ENCODE assay signal across 19 cellular contexts in the genomic region with DNA sequence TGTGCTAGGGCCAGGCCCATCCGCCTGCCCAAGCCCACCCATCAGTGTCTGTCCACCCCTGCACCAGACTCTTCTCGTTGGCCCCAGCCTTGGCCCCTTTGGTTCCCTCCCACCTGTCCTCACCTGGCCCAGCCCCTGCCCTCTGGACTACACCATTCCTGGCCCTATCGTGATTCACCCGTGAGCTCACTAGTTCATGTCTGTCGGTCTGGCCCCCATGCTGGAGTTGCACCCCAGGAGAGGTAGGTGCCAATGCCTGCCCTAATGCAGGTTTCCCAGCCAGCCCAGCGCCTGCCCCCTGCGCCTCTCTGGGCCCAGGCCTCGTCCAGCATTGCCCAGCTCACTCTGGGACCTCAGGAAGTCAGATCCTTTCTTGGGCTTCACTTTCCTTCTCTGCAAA.
"Had no signal": no experiment of that assay in that cellular context is flagged by ENCODE, and none has a peak within 500 bp of the region (broad histone marks: within the 10 kb centered on the region; RNA-seq: fewer than 3 reads in every experiment).

No MANE protein-coding gene starts in this region.

- H3K27ac ChIP-seq: parathyroid adenoma, right lobe of liver, thoracic aorta had no signal

- H3K79me2 ChIP-seq: parathyroid adenoma had no signal

- H3K27me3 ChIP-seq: gastroesophageal sphincter, right lobe of liver had no signal

- H3K4me3 ChIP-seq: right lobe of liver, smooth muscle cell, thoracic aorta had no signal

- H3K36me3 ChIP-seq: right lobe of liver had no signal

- H3K4me1 ChIP-seq: parathyroid adenoma had no signal

- H3K9me3 ChIP-seq: gastroesophageal sphincter, heart left ventricle, neutrophil, right lobe of liver, thoracic aorta had no signal

- DNase-seq: activated B cell treated with CpG ODN at 0.5 μM for 24 hours; activated CD4-positive, alpha-beta T cell treated with anti-CD3 and anti-CD28 coated beads for 36 hours; activated CD4-positive, alpha-beta T cell treated with anti-CD3 and anti-CD28 coated beads, Interleukin-2, amount 50 U/mL, for 4 hours; activated CD8-positive, alpha-beta memory T cell treated with anti-CD3 and anti-CD28 coated beads, Interleukin-2, amount 50 U/mL, for 48 hours; activated naive CD4-positive, alpha-beta T cell treated with Interleukin-2 at 50 U/mL for 16 hours; activated naive CD8-positive, alpha-beta T cell treated with anti-CD3 and anti-CD28 coated beads for 36 hours; left cardiac atrium; right lobe of liver; stimulated activated CD4-positive, alpha-beta T cell treated with anti-CD3 and anti-CD28 coated beads, Interleukin-2, amount 100 ng/mL, for 48 hours; stimulated activated CD8-positive, alpha-beta memory T cell treated with anti-CD3 and anti-CD28 coated beads, Interleukin-4, amount 100 ng/mL, for 48 hours; stimulated activated naive B cell treated with anti-CD40 and anti-IgM and Interleukin-4, amounts not matched to agents 10 μg/mL and 1 μg/mL and 100 μg/mL, for 72 hours; T-helper 9 cell had no signal

- ATAC-seq: left cardiac atrium; natural killer cell treated with Interleukin-12 subunit alpha and Interleukin-12 subunit beta and Interleukin-15 and Interleukin-18, amount 100 ng/mL, for 72 hours had no signal

- H3K9ac ChIP-seq: parathyroid adenoma had no signal

- H2AFZ ChIP-seq: parathyroid adenoma had no signal
